Comparison of ENCODE assay signal across 8 cellular contexts in genomic region chr17:78383725-78384471, GRCh38. TPM values are rescaled to one million over a fixed set of nuclear protein-coding genes. Genes with fewer than 3 reads are reported as not detected.
DNase-seq lines count a peak whose midpoint lies in the region; ATAC-seq and TF ChIP-seq lines count a peak whose summit lies in the region.

No MANE protein-coding gene starts in this region.

- peak overlapping the region; percentile 99 for H3K27ac Mint-ChIP-seq in activated CD8-positive, alpha-beta T cell treated with anti-CD3 and anti-CD28 coated beads for 36 hours
- H3K27ac Mint-ChIP-seq in osteocyte (ENCODE audit: unreplicated experiment), result peak overlapping the region; percentile 95

- intact Hi-C loops in activated CD8-positive, alpha-beta T cell treated with anti-CD3 and anti-CD28 coated beads for 36 hours (cut with micrococcal nuclease), result no loop called here
- intact Hi-C loops in aorta (cut with DNase I), result no loop called here

- H3K4me3 Mint-ChIP-seq in activated CD8-positive, alpha-beta T cell treated with anti-CD3 and anti-CD28 coated beads for 36 hours, result peak overlapping the region; percentile 60
- peak overlapping the region; percentile 46 for H3K4me3 Mint-ChIP-seq in osteocyte (ENCODE audit: unreplicated experiment)

- H3K36me3 Mint-ChIP-seq in activated CD8-positive, alpha-beta T cell treated with anti-CD3 and anti-CD28 coated beads for 36 hours (ENCODE audit: low read depth), result peaks cover 62% of the 10 kb centered on the region
- peaks cover 12% of the 10 kb centered on the region for H3K36me3 Mint-ChIP-seq in osteocyte (ENCODE audit: unreplicated experiment)

- no peaks in the 10 kb centered on the region for H3K27me3 ChIP-seq in aorta (ENCODE audit: control insufficient read depth in 1 of 2, insufficient read depth in 2 of 2, low read length in 1 of 2)

- no peaks in the 10 kb centered on the region for H3K27me3 Mint-ChIP-seq in activated CD8-positive, alpha-beta T cell treated with anti-CD3 and anti-CD28 coated beads for 36 hours
- no peaks in the 10 kb centered on the region for H3K27me3 Mint-ChIP-seq in osteocyte (ENCODE audit: unreplicated experiment)

- H3K27ac ChIP-seq in aorta (ENCODE audit: low read depth in 1 of 2, low read length in 2 of 2), result peak overlapping the region in 1 of 2 donors; percentile 70

- peak; percentile 54 for DNase-seq in ELF-1 (ENCODE audit: low read depth, low spot score)
- peak; percentile 98 for DNase-seq in HPDE6-E6E7 (ENCODE audit: extremely low spot score)
- peak; percentile 78 for DNase-seq in activated CD8-positive, alpha-beta T cell treated with anti-CD3 and anti-CD28 coated beads for 36 hours
- peak; percentile 97 for DNase-seq in fibroblast of gingiva (ENCODE audit: low read depth)
- no peak for DNase-seq in osteocyte (ENCODE audit: extremely low spot score, unreplicated experiment)
- DNase-seq in aorta, result peak; percentile 95 to 96

- peaks cover 0 to 7% of the 10 kb centered on the region in 2 donors for H3K4me1 ChIP-seq in aorta (ENCODE audit: control insufficient read depth in 1 of 2, insufficient read depth in 2 of 2, low read length in 2 of 2)

- no peak for TF ChIP-seq CTCF in activated CD8-positive, alpha-beta T cell treated with anti-CD3 and anti-CD28 coated beads for 36 hours (IDR thresholded peaks at IDR 0.05)
- TF ChIP-seq CTCF in osteocyte (IDR thresholded peaks at IDR 0.05), result no peak

- no peaks in the 10 kb centered on the region for H3K9me3 Mint-ChIP-seq in activated CD8-positive, alpha-beta T cell treated with anti-CD3 and anti-CD28 coated beads for 36 hours
- no peaks in the 10 kb centered on the region for H3K9me3 Mint-ChIP-seq in osteocyte (ENCODE audit: unreplicated experiment)

- POLR2A ChIA-PET in activated CD8-positive, alpha-beta T cell treated with anti-CD3 and anti-CD28 coated beads for 36 hours (lab: Charles Lee), result interaction anchor here (1.0 to 1.6 kb wide), 4 partner anchors 30 to 253 kb away, joined by 3 to 6 read pairs (median 4); partner anchors contain the start of gene TMC8

- H3K4me3 ChIP-seq in aorta (ENCODE audit: low read length in 2 of 2), result no peak overlapping the region

- peaks cover 86% of the 10 kb centered on the region for H3K4me1 Mint-ChIP-seq in activated CD8-positive, alpha-beta T cell treated with anti-CD3 and anti-CD28 coated beads for 36 hours (ENCODE audit: low read depth)
- H3K4me1 Mint-ChIP-seq in osteocyte (ENCODE audit: unreplicated experiment), result peaks cover 87% of the 10 kb centered on the region

- CTCF ChIA-PET in activated CD8-positive, alpha-beta T cell treated with anti-CD3 and anti-CD28 coated beads for 36 hours (lab: Charles Lee), result interaction anchor here (0.7 to 2.1 kb wide), 5 partner anchors 19 to 38 kb away, joined by 3 to 23 read pairs (median 6); no protein-coding TSS in a partner anchor

- H3K36me3 ChIP-seq in aorta (ENCODE audit: control insufficient read depth in 1 of 2, insufficient read depth in 2 of 2, low read length in 1 of 2), result no peaks in the 10 kb centered on the region

- WGBS in aorta, 2 donors, result 13% methylated on average over 15 of the region's 15 CpGs

- H3K9me3 ChIP-seq in aorta (ENCODE audit: control insufficient read depth, low read length), result no peaks in the 10 kb centered on the region

- ATAC-seq in activated CD8-positive, alpha-beta T cell treated with anti-CD3 and anti-CD28 coated beads for 36 hours, result peak; percentile 38
- ATAC-seq in aorta (ENCODE audit: low FRiP score), result peak; percentile 90
- ATAC-seq in GM19351 (IDR thresholded peaks at IDR 0.05; ENCODE audit: unreplicated experiment), result no peak
- ATAC-seq in HG03565 (IDR thresholded peaks at IDR 0.05; ENCODE audit: unreplicated experiment), result no peak

RNA-seq across cellular contexts. Expression of gene PGS1, which starts 5.4 kb away (rescaled TPM):
- 10 to 100 TPM; 42.1 to 43.3 TPM for total RNA-seq in activated CD8-positive, alpha-beta T cell treated with anti-CD3 and anti-CD28 coated beads for 36 hours
- total RNA-seq in osteocyte (52.7 and 53.0 TPM in 2 replicates), aorta (10 to 100 TPM; 46.5 to 67.0 TPM)
- polyA plus RNA-seq in aorta, result 10 to 100 TPM in 1 of 2 donors, 1 to 10 TPM in 1; 9.9 to 30.3 TPM

RNA-seq across cellular contexts. Expression of gene SOCS3, which starts 24.0 kb away (rescaled TPM):
- 10 to 100 TPM; 48.6 to 49.1 TPM for total RNA-seq in activated CD8-positive, alpha-beta T cell treated with anti-CD3 and anti-CD28 coated beads for 36 hours
- total RNA-seq in osteocyte (79.1 and 86.4 TPM in 2 replicates), aorta (100 to 1,000 TPM; 107 to 182 TPM)
- polyA plus RNA-seq in aorta, result 10 to 100 TPM; 15.5 to 76.1 TPM

Comparison
In these comparisons a context has a peak if more than half of its experiments do, and no peak if none do; other contexts are left out.
1. ATAC-seq: peak in activated CD8-positive, alpha-beta T cell treated with anti-CD3 and anti-CD28 coated beads for 36 hours (single experiment) and aorta (single experiment); none in GM19351 (single experiment) and HG03565 (single experiment).